16 cellular contexts compared by ENCODE assay signal in genomic region chr4:150235795-150236385, GRCh38.
DNase-seq lines count a peak whose midpoint lies in the region.
"Had no signal": no experiment of that assay in that cellular context is flagged by ENCODE, and none has a peak within 500 bp of the region (broad histone marks: within the 10 kb centered on the region; RNA-seq: fewer than 3 reads in every experiment).

No MANE protein-coding gene starts in this region.

- H4K91ac ChIP-seq in trophoblast cell (ENCODE audit: low read depth, low read length): no peak overlapping the region

- no peak overlapping the region for H3K27ac ChIP-seq in trophoblast cell (ENCODE audit: low read depth, low read length)
- H3K27ac ChIP-seq: body of pancreas, neutrophil, RWPE1 had no signal

- no peak overlapping the region for H2BK12ac ChIP-seq in trophoblast cell (ENCODE audit: low read length)

- H4K8ac ChIP-seq in trophoblast cell (ENCODE audit: low read depth, low read length): peak overlapping the region; percentile 43

- H3K4ac ChIP-seq in trophoblast cell (ENCODE audit: low read depth, low read length): no peak overlapping the region

- H3K18ac ChIP-seq in trophoblast cell (ENCODE audit: low read length): no peak overlapping the region

- H3K36me3 ChIP-seq in adipocyte (ENCODE audit: control insufficient read depth, insufficient read depth, low read length, severe bottlenecking) (peaks cover 4% of the 10 kb centered on the region), trophoblast cell (ENCODE audit: control insufficient read depth in 1 of 2, insufficient read depth in 2 of 2, low read length in 2 of 2) (no peaks in the 10 kb centered on the region)
- H3K36me3 ChIP-seq: neutrophil had no signal

- DNase-seq in EH (ENCODE audit: low read depth) (peak; percentile 86), adipocyte (ENCODE audit: low read depth) (peak; percentile 45), fibroblast of peridontal ligament (ENCODE audit: extremely low read depth) (peak; percentile 67), trophoblast cell (no peak), SIG-M5 treated with dmso at 0.1 percent for 504 hours (lab: John Stamatoyannopoulos, UW; ENCODE audit: unreplicated experiment) (no peak), posterior cingulate gyrus (no peak), OCI-M2 (lab: John Stamatoyannopoulos, UW; ENCODE audit: unreplicated experiment) (no peak)
- no peak for DNase-seq in T-helper 2 cell treated with Interferon-gamma antibody and Interleukin-4, amounts not matched to agents 5 μg/mL and 100 μg/mL, for 36 hours (ENCODE audit: low spot score)
- DNase-seq: body of pancreas, GOT3, hypothalamus, Karpas-422, NCI-H69, substantia nigra had no signal

- H3K27me3 ChIP-seq in adipocyte (replicated peaks; ENCODE audit: control insufficient read depth, insufficient read depth, low read length): no peaks in the 10 kb centered on the region
- no peaks in the 10 kb centered on the region for H3K27me3 ChIP-seq in trophoblast cell (ENCODE audit: insufficient read depth, low read length)
- H3K27me3 ChIP-seq: body of pancreas, neutrophil had no signal

- H4K12ac ChIP-seq in trophoblast cell (ENCODE audit: low read depth, low read length): no peak overlapping the region

- no peaks in the 10 kb centered on the region for H3K4me1 Mint-ChIP-seq in T-helper 2 cell treated with Interferon-gamma antibody and Interleukin-4, amounts not matched to agents 5 μg/mL and 100 μg/mL, for 36 hours (ENCODE audit: low read depth)

- WGBS in trophoblast cell (ENCODE audit: extremely low coverage, insufficient coverage, insufficient read length): no CpG with 5 or more reads among the region's 6 CpGs

- H2BK5ac ChIP-seq in trophoblast cell (ENCODE audit: low read depth, low read length, poor library complexity): no peak overlapping the region

- H3K79me1 ChIP-seq in trophoblast cell (ENCODE audit: low read length): no peaks in the 10 kb centered on the region

- intact Hi-C loops in posterior cingulate gyrus (cut with DNase I): no loop called here

- no peak overlapping the region for H2AK5ac ChIP-seq in trophoblast cell (ENCODE audit: low read length)

- H3K4me1 ChIP-seq in adipocyte (ENCODE audit: control insufficient read depth, insufficient read depth, low read length) (peaks cover 31% of the 10 kb centered on the region), trophoblast cell (ENCODE audit: control insufficient read depth in 1 of 2, insufficient read depth in 2 of 2, low read length in 2 of 2) (no peaks in the 10 kb centered on the region)

- H3K9me3 ChIP-seq in adipocyte (ENCODE audit: control insufficient read depth, low read length) (no peaks in the 10 kb centered on the region), trophoblast cell (ENCODE audit: insufficient read depth, low read depth, low read length) (no peaks in the 10 kb centered on the region)
- H3K9me3 ChIP-seq: body of pancreas, neutrophil had no signal

- H3K36me3 Mint-ChIP-seq in T-helper 2 cell treated with Interferon-gamma antibody and Interleukin-4, amounts not matched to agents 5 μg/mL and 100 μg/mL, for 36 hours (ENCODE audit: low read depth): no peaks in the 10 kb centered on the region

- H2AFZ ChIP-seq in trophoblast cell (ENCODE audit: insufficient read depth, low read length, poor library complexity): no peak overlapping the region

- peak overlapping the region; percentile 48 for H3K14ac ChIP-seq in trophoblast cell (ENCODE audit: low read length)

- H3K4me3 ChIP-seq in adipocyte (ENCODE audit: low read length): no peak overlapping the region
- H3K4me3 ChIP-seq in trophoblast cell (ENCODE audit: low read depth, low read length): no peak overlapping the region
- H3K4me3 ChIP-seq: body of pancreas had no signal

- H3K4me3 Mint-ChIP-seq in T-helper 2 cell treated with Interferon-gamma antibody and Interleukin-4, amounts not matched to agents 5 μg/mL and 100 μg/mL, for 36 hours: no peak overlapping the region

- no peak overlapping the region for H2BK120ac ChIP-seq in trophoblast cell (ENCODE audit: insufficient read depth, low read length, poor library complexity)

- H3K4me2 ChIP-seq in trophoblast cell (ENCODE audit: low read length): no peak overlapping the region

- H3K9ac ChIP-seq in adipocyte (ENCODE audit: low read length): peak overlapping the region; percentile 40
- H3K9ac ChIP-seq in trophoblast cell (ENCODE audit: low read length): no peak overlapping the region

- no peak overlapping the region for H3K27ac Mint-ChIP-seq in T-helper 2 cell treated with Interferon-gamma antibody and Interleukin-4, amounts not matched to agents 5 μg/mL and 100 μg/mL, for 36 hours

- H3K27me3 Mint-ChIP-seq in T-helper 2 cell treated with Interferon-gamma antibody and Interleukin-4, amounts not matched to agents 5 μg/mL and 100 μg/mL, for 36 hours (ENCODE audit: low read depth): peaks cover 7% of the 10 kb centered on the region

- no peak overlapping the region for H3K23ac ChIP-seq in trophoblast cell (ENCODE audit: low read length)

- H3K79me2 ChIP-seq in trophoblast cell (ENCODE audit: control insufficient read depth, insufficient read depth, low read length, poor library complexity): no peaks in the 10 kb centered on the region

- no peaks in the 10 kb centered on the region for H3K9me3 Mint-ChIP-seq in T-helper 2 cell treated with Interferon-gamma antibody and Interleukin-4, amounts not matched to agents 5 μg/mL and 100 μg/mL, for 36 hours

Comparison
In these comparisons a context has a peak if more than half of its experiments do, and no peak if none do; other contexts are left out.
1. DNase-seq: peak in EH (single experiment), adipocyte (single experiment) and fibroblast of peridontal ligament (single experiment); none in trophoblast cell (0 of 2), SIG-M5 treated with dmso at 0.1 percent for 504 hours (single experiment), posterior cingulate gyrus (0 of 10), T-helper 2 cell treated with Interferon-gamma antibody and Interleukin-4, amounts not matched to agents 5 μg/mL and 100 μg/mL, for 36 hours (single experiment) and OCI-M2 (single experiment).